Comparison of ENCODE assay signal across 30 cellular contexts in genomic region chr14:91606851-91607250, GRCh38.
A peak's percentile ranks its signal among the peaks of the same experiment; 100 is the strongest.
DNase-seq lines count a peak whose midpoint lies in the region.
"Had no signal": no experiment of that assay in that cellular context is flagged by ENCODE, and none has a peak within 500 bp of the region (broad histone marks: within the 10 kb centered on the region; RNA-seq: fewer than 3 reads in every experiment).

No MANE protein-coding gene starts in this region.

- H3K9me3 ChIP-seq in adipocyte (ENCODE audit: control insufficient read depth, low read length), result no peaks in the 10 kb centered on the region
- H3K9me3 ChIP-seq: HAP-1, left lung, suprapubic skin had no signal

- no peaks in the 10 kb centered on the region for H3K4me1 Mint-ChIP-seq in immature natural killer cell
- H3K4me1 Mint-ChIP-seq: activated naive CD4-positive, alpha-beta T cell treated with anti-CD3 and anti-CD28 coated beads, Interleukin-2, amount 10 ng/mL, durations not matched to agents 7 days and 5 days; activated T-helper 17 cell treated with anti-CD3 and anti-CD28 coated beads, Interleukin-2, amount 50 U/mL, for 72 hours; B cell; brain; stimulated activated effector memory CD8-positive, alpha-beta T cell treated with anti-CD3 and anti-CD28 coated beads, Interleukin-12 subunit alpha, Interleukin-12 subunit beta, amount 100 ng/mL, for 72 hours had no signal

- no peak overlapping the region for H3K4me3 Mint-ChIP-seq in immature natural killer cell
- H3K4me3 Mint-ChIP-seq: activated CD8-positive, alpha-beta T cell treated with anti-CD3 and anti-CD28 coated beads, Interleukin-2, amount 10 ng/mL, durations not matched to agents 7 days and 5 days; activated naive CD4-positive, alpha-beta T cell treated with anti-CD3 and anti-CD28 coated beads, Interleukin-2, amount 10 ng/mL, durations not matched to agents 7 days and 5 days; activated T-helper 17 cell treated with anti-CD3 and anti-CD28 coated beads, Interleukin-2, amount 50 U/mL, for 72 hours; B cell; brain; CD8-positive, alpha-beta T cell; nephron progenitor cell; stimulated activated effector memory CD8-positive, alpha-beta T cell treated with anti-CD3 and anti-CD28 coated beads, Interleukin-12 subunit alpha, Interleukin-12 subunit beta, amount 100 ng/mL, for 72 hours; T-helper 2 cell treated with Interferon-gamma antibody and Interleukin-4, amounts not matched to agents 5 μg/mL and 100 μg/mL, for 36 hours had no signal

- H3K27me3 ChIP-seq in adipocyte (replicated peaks; ENCODE audit: control insufficient read depth, insufficient read depth, low read length), result no peaks in the 10 kb centered on the region
- H3K27me3 ChIP-seq: left lung, suprapubic skin had no signal

- H3K27ac Mint-ChIP-seq in immature natural killer cell, result no peak overlapping the region
- H3K27ac Mint-ChIP-seq: activated CD8-positive, alpha-beta T cell treated with anti-CD3 and anti-CD28 coated beads, Interleukin-2, amount 10 ng/mL, durations not matched to agents 7 days and 5 days; activated naive CD4-positive, alpha-beta T cell treated with anti-CD3 and anti-CD28 coated beads, Interleukin-2, amount 10 ng/mL, durations not matched to agents 7 days and 5 days; activated T-helper 17 cell treated with anti-CD3 and anti-CD28 coated beads, Interleukin-2, amount 50 U/mL, for 72 hours; B cell; brain; CD8-positive, alpha-beta T cell; nephron progenitor cell; stimulated activated effector memory CD8-positive, alpha-beta T cell treated with anti-CD3 and anti-CD28 coated beads, Interleukin-12 subunit alpha, Interleukin-12 subunit beta, amount 100 ng/mL, for 72 hours; T-helper 2 cell treated with Interferon-gamma antibody and Interleukin-4, amounts not matched to agents 5 μg/mL and 100 μg/mL, for 36 hours had no signal

- H3K27me3 Mint-ChIP-seq in immature natural killer cell (ENCODE audit: low read depth in 3 of 3), result peaks cover 0 to 6% (median 3%) of the 10 kb centered on the region in 3 donors
- H3K27me3 Mint-ChIP-seq: activated T-helper 17 cell treated with anti-CD3 and anti-CD28 coated beads, Interleukin-2, amount 50 U/mL, for 72 hours had no signal

- no peak overlapping the region for H3K9ac ChIP-seq in adipocyte (ENCODE audit: low read length)

- H3K36me3 ChIP-seq in adipocyte (ENCODE audit: control insufficient read depth, insufficient read depth, low read length, severe bottlenecking), result no peaks in the 10 kb centered on the region
- H3K36me3 ChIP-seq: HAP-1, left lung, suprapubic skin had no signal

- no peak overlapping the region for H3K4me3 ChIP-seq in adipocyte (ENCODE audit: low read length)
- H3K4me3 ChIP-seq: GM12878, HAP-1, left lung, suprapubic skin had no signal

- DNase-seq in GM03348 (ENCODE audit: low spot score) (peak; percentile 31), MV-4-11 (lab: John Stamatoyannopoulos, UW) (peak; percentile 60), adipocyte (ENCODE audit: low read depth) (peak; percentile 3), iris pigment epithelial cell (ENCODE audit: low read depth) (peak; percentile 32), NCI-H1417 (lab: John Stamatoyannopoulos, UW) (no peak), NCI-H2081 treated with DMSO at 0.1 percent for 48 hours (lab: John Stamatoyannopoulos, UW) (no peak), immature natural killer cell (no peak)
- DNase-seq: activated CD4-positive, alpha-beta T cell treated with anti-CD3 and anti-CD28 coated beads for 4 hours; activated CD8-positive, alpha-beta T cell treated with anti-CD3 and anti-CD28 coated beads, Interleukin-2, amount 10 ng/mL, durations not matched to agents 7 days and 5 days; activated naive CD4-positive, alpha-beta T cell treated with anti-CD3 and anti-CD28 coated beads, Interleukin-2, amount 10 ng/mL, durations not matched to agents 7 days and 5 days; amniotic stem cell; CD8-positive, alpha-beta T cell; hypothalamus; Karpas-422; left lung; mesenchymal stem cell; NCI-H1092; NCI-H1694 treated with DMSO at 0.1 percent for 48 hours; NCI-H2171; nephron progenitor cell; PC-3; stimulated activated CD4-positive, alpha-beta T cell treated with anti-CD3 and anti-CD28 coated beads, Interleukin-15, amount 100 ng/mL, for 24 hours had no signal

- peaks cover 12% of the 10 kb centered on the region for H3K4me1 ChIP-seq in adipocyte (ENCODE audit: control insufficient read depth, insufficient read depth, low read length)
- H3K4me1 ChIP-seq: left lung, suprapubic skin had no signal

- no peaks in the 10 kb centered on the region for H3K9me3 Mint-ChIP-seq in immature natural killer cell
- H3K9me3 Mint-ChIP-seq: activated naive CD4-positive, alpha-beta T cell treated with anti-CD3 and anti-CD28 coated beads, Interleukin-2, amount 10 ng/mL, durations not matched to agents 7 days and 5 days; activated T-helper 17 cell treated with anti-CD3 and anti-CD28 coated beads, Interleukin-2, amount 50 U/mL, for 72 hours; brain; CD8-positive, alpha-beta T cell; nephron progenitor cell; stimulated activated effector memory CD8-positive, alpha-beta T cell treated with anti-CD3 and anti-CD28 coated beads, Interleukin-12 subunit alpha, Interleukin-12 subunit beta, amount 100 ng/mL, for 72 hours; T-helper 2 cell treated with Interferon-gamma antibody and Interleukin-4, amounts not matched to agents 5 μg/mL and 100 μg/mL, for 36 hours had no signal

- peaks cover 0 to 7% (median 4%) of the 10 kb centered on the region in 3 donors for H3K36me3 Mint-ChIP-seq in immature natural killer cell
- H3K36me3 Mint-ChIP-seq: activated naive CD4-positive, alpha-beta T cell treated with anti-CD3 and anti-CD28 coated beads, Interleukin-2, amount 10 ng/mL, durations not matched to agents 7 days and 5 days; brain; CD8-positive, alpha-beta T cell; stimulated activated effector memory CD8-positive, alpha-beta T cell treated with anti-CD3 and anti-CD28 coated beads, Interleukin-12 subunit alpha, Interleukin-12 subunit beta, amount 100 ng/mL, for 72 hours had no signal

Comparison
In these comparisons a context has a peak if more than half of its experiments do, and no peak if none do; other contexts are left out.
1. DNase-seq: peak in GM03348 (single experiment), MV-4-11 (single experiment), adipocyte (single experiment) and iris pigment epithelial cell (single experiment); none in NCI-H1417 (0 of 3), NCI-H2081 treated with DMSO at 0.1 percent for 48 hours (single experiment) and immature natural killer cell (0 of 3).